24 cellular contexts compared by ENCODE assay signal in genomic region chr7:146129997-146130396, GRCh38. TPM values are rescaled to one million over a fixed set of nuclear protein-coding genes. Genes with fewer than 3 reads are reported as not detected.
"Had no signal": no experiment of that assay in that cellular context is flagged by ENCODE, and none has a peak within 500 bp of the region (broad histone marks: within the 10 kb centered on the region; RNA-seq: fewer than 3 reads in every experiment).

No MANE protein-coding gene starts in this region.

- DNase-seq: colonic mucosa; cortex of kidney; dermis blood vessel endothelial cell; dorsolateral prefrontal cortex; effector CD4-positive, alpha-beta T cell; effector CD8-positive, alpha-beta T cell; effector memory CD4-positive, alpha-beta T cell; effector memory CD8-positive, alpha-beta T cell; endodermal cell; erythroblast; esophagus squamous epithelium; foreskin fibroblast; foreskin keratinocyte; foreskin melanocyte; gastrocnemius medialis; glutamatergic neuron; head of caudate nucleus; heart left ventricle; heart right ventricle had no signal

- ATAC-seq: effector memory CD8-positive, alpha-beta T cell; esophagus mucosa; foreskin keratinocyte; gastrocnemius medialis; gastroesophageal sphincter; heart left ventricle; heart right ventricle had no signal

RNA-seq across cellular contexts. Expression of gene CNTNAP2, which starts 13.4 kb away (rescaled TPM):
- total RNA-seq: dermis blood vessel endothelial cell, endothelial cell of umbilical vein, fibroblast of lung, fibroblast of villous mesenchyme, gastrocnemius medialis had no signal
